In the genomic region with DNA sequence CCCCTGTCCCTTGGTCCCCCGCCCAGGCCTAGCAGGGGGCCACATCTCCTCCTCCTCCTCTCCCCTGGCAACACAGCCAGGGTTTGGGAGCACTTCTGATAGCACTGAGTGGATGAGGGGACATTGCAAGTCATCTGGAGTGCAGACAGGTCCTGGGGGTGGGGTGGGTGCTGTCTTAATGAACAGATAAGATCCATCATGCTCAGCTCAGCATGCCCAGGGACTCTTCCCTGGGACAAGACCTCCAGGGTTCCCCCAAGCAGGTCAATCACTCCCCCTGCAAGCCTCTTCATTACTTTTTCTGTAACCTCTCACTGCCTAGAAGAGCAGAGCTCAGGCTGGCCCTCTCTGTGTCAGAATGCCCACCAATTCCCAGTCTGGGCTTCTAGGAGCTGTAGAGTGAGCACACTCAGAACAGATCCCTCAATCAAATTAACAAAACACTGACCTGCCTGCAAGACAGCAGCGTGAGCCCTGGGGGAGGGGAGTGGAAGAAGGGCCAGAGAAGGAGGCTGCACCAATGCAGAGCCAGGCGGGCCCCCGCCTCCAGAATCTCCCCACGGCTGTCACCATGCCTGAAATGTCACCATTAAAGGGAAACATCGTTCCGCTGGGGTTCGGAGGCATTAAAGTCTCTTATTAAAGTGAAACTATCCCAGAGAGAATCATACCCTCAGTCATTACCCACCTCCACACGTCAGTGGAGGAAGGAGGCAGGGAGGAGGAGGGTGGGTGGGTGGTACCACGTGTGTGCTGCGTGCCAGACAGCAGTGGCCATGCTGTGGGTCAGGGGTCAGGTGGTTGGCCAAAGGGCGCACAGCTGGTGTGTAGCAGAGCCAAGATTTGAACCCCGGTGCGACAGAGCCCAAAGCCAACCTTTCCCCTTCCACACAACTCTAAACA, we compare ENCODE assay signal across 25 cellular contexts.
DNase-seq lines count a peak whose midpoint lies in the region; ATAC-seq and TF ChIP-seq lines count a peak whose summit lies in the region.
"Had no signal": no experiment of that assay in that cellular context is flagged by ENCODE, and none has a peak within 500 bp of the region (broad histone marks: within the 10 kb centered on the region; RNA-seq: fewer than 3 reads in every experiment).

No MANE protein-coding gene starts in this region.

- H3K4me1 Mint-ChIP-seq in natural killer cell: no peaks in the 10 kb centered on the region

- no peak overlapping the region for H3K27ac Mint-ChIP-seq in natural killer cell
- H3K27ac Mint-ChIP-seq: CD4-positive, CD25-positive, alpha-beta regulatory T cell; HFFc6; naive B cell; WTC11 had no signal

- no peak overlapping the region for H3K4me3 Mint-ChIP-seq in natural killer cell
- H3K4me3 Mint-ChIP-seq: HFFc6, naive B cell, WTC11 had no signal

- H3K79me2 ChIP-seq in ACC112 (ENCODE audit: control insufficient read depth, insufficient read depth, low read length, unreplicated experiment): no peaks in the 10 kb centered on the region
- H3K79me2 ChIP-seq: parathyroid adenoma had no signal

- TF ChIP-seq CTCF in HEK293 (tag by site-specific recombination; IDR thresholded peaks at IDR 0.05) (no peak), right lobe of liver (IDR thresholded peaks at IDR 0.05) (no peak), GM13977 (IDR thresholded peaks at IDR 0.05; ENCODE audit: extremely low read depth, insufficient read depth, missing control alignments) (no peak), natural killer cell (IDR thresholded peaks at IDR 0.05) (no peak), spleen (IDR thresholded peaks at IDR 0.05 in 8 of 11, conservative IDR thresholded peaks at IDR 0.05 in 3 of 11) (no peak)

- H3K27me3 Mint-ChIP-seq in natural killer cell (ENCODE audit: low read depth in 2 of 2): peaks cover 0 to 5% of the 10 kb centered on the region in 2 donors

- H3K4me1 ChIP-seq in ACC112 (ENCODE audit: control insufficient read depth, insufficient read depth, low read length, unreplicated experiment) (no peaks in the 10 kb centered on the region), HEK293 (ENCODE audit: control insufficient read depth, insufficient read depth, low read length) (no peaks in the 10 kb centered on the region), right lobe of liver (no peaks in the 10 kb centered on the region), spleen (peaks cover 0 to 7% (median 0%) of the 10 kb centered on the region in 6 donors)
- H3K4me1 ChIP-seq: adrenal gland, colonic mucosa, parathyroid adenoma had no signal

- TF ChIP-seq POLR2A in right lobe of liver (IDR thresholded peaks at IDR 0.05): no peak
- TF ChIP-seq POLR2A in spleen (IDR thresholded peaks at IDR 0.05): no peak

- H3K9me3 ChIP-seq in HEK293 (ENCODE audit: control insufficient read depth, insufficient read depth, low read depth, low read length): no peaks in the 10 kb centered on the region
- no peaks in the 10 kb centered on the region for H3K9me3 ChIP-seq in right lobe of liver
- no peaks in the 10 kb centered on the region for H3K9me3 ChIP-seq in spleen
- H3K9me3 ChIP-seq: adrenal gland, colonic mucosa, uterus had no signal

- H3K4me3 ChIP-seq in ACC112 (ENCODE audit: low read depth, low read length): peak overlapping the region; percentile 53
- H3K4me3 ChIP-seq in HEK293 (ENCODE audit: low read depth, low read length): no peak overlapping the region
- no peak overlapping the region for H3K4me3 ChIP-seq in right lobe of liver
- H3K4me3 ChIP-seq in spleen: no peak overlapping the region
- H3K4me3 ChIP-seq: adrenal gland, colonic mucosa, uterus had no signal

- CTCF ChIA-PET in HEK293 (lab: Yijun Ruan, JAX): no interaction called here

- H3K36me3 ChIP-seq in ACC112 (ENCODE audit: insufficient read depth, low read length): no peaks in the 10 kb centered on the region
- no peaks in the 10 kb centered on the region for H3K36me3 ChIP-seq in HEK293 (ENCODE audit: control insufficient read depth in 2 of 2, insufficient read depth in 1 of 2, low read length in 2 of 2)
- no peaks in the 10 kb centered on the region for H3K36me3 ChIP-seq in right lobe of liver
- no peaks in the 10 kb centered on the region for H3K36me3 ChIP-seq in spleen
- H3K36me3 ChIP-seq: adrenal gland, colonic mucosa, uterus had no signal

- peak; percentile 53 for ATAC-seq in SK-N-SH treated with all-trans-retinoic acid at 6 μM for 48 hours
- ATAC-seq in right lobe of liver: peak in 3 of 4 donors; percentile 17 to 38 (median 36)
- ATAC-seq in natural killer cell: no peak
- ATAC-seq: sciatic nerve, WTC11 had no signal

- in situ Hi-C loops in GM13977 (cut with MboI; ENCODE audit: low pct_unique_long_range_greater_than_20kb, low sequenced_read_pairs, unreplicated experiment): no loop called here

- H3K27ac ChIP-seq in ACC112 (ENCODE audit: low read depth, low read length): no peak overlapping the region
- H3K27ac ChIP-seq in HEK293 (ENCODE audit: extremely low read depth, low read depth, low read length): no peak overlapping the region
- H3K27ac ChIP-seq in right lobe of liver: no peak overlapping the region
- H3K27ac ChIP-seq in spleen: no peak overlapping the region
- H3K27ac ChIP-seq: adrenal gland, colonic mucosa, parathyroid adenoma, uterus had no signal

- H3K27me3 ChIP-seq in ACC112 (ENCODE audit: insufficient read depth, low read length) (peaks cover 21% of the 10 kb centered on the region), right lobe of liver (no peaks in the 10 kb centered on the region), spleen (replicated peaks in 1 of 7) (peaks cover 0 to 16% (median 0%) of the 10 kb centered on the region in 7 donors)
- H3K27me3 ChIP-seq: adrenal gland, colonic mucosa, uterus had no signal

- H3K36me3 Mint-ChIP-seq in natural killer cell: no peaks in the 10 kb centered on the region
- H3K36me3 Mint-ChIP-seq: CD4-positive, CD25-positive, alpha-beta regulatory T cell; naive B cell; WTC11 had no signal

- POLR2A ChIA-PET in HEK293 (lab: Yijun Ruan, JAX): no interaction called here

- DNase-seq in right lobe of liver (no peak), GM13977 (ENCODE audit: low spot score) (no peak), natural killer cell (no peak), anterior cingulate cortex (lab: John Stamatoyannopoulos, UW) (no peak), spleen (no peak)
- DNase-seq: activated CD4-positive, alpha-beta T cell treated with anti-CD3 and anti-CD28 coated beads, Interleukin-2, amount 50 U/mL, for 48 hours; activated gamma-delta T cell; activated T-cell treated with anti-CD3 and anti-CD28 coated beads for 4 hours; CD4-positive, CD25-positive, alpha-beta regulatory T cell; GDM1; HFFc6; naive B cell; NCI-H1092; NCI-H1930; NCI-H446; T1000; uterus had no signal

- no peaks in the 10 kb centered on the region for H3K9me3 Mint-ChIP-seq in natural killer cell
- H3K9me3 Mint-ChIP-seq: CD4-positive, CD25-positive, alpha-beta regulatory T cell; HFFc6; naive B cell; WTC11 had no signal

- H2AFZ ChIP-seq in ACC112 (ENCODE audit: low read length, unreplicated experiment): peak overlapping the region; percentile 76
- H2AFZ ChIP-seq: parathyroid adenoma had no signal

- 48% methylated on average over 5 of the region's 14 CpGs for WGBS in right lobe of liver (ENCODE audit: insufficient coverage, low coverage, low lambda C conversion rate, missing lambda C conversion rate)
- WGBS in spleen, 5 donors: 37 to 62% (median 45%) methylated on average over 14 of the region's 14 CpGs

- intact Hi-C loops in right lobe of liver (cut with DNase I): no loop called here
- intact Hi-C loops in natural killer cell (cut with micrococcal nuclease): no loop called here
- intact Hi-C loops in spleen (cut with DNase I; ENCODE audit: low total_unique reads): no loop called here

TF ChIP-seq in HEK293, 187 proteins besides CTCF, POLR2A, EP300 and RAD21:
- peak; percentile 59 for TF ChIP-seq ZIC2 (tag by site-specific recombination; IDR thresholded peaks at IDR 0.05)
- TF ChIP-seq ZFHX2 (tag by site-specific recombination; conservative IDR thresholded peaks at IDR 0.05): peak; percentile 75
- TF ChIP-seq GLIS1 (tag by site-specific recombination; IDR thresholded peaks at IDR 0.05): peak; percentile 74
- TF ChIP-seq, protein P1, sequence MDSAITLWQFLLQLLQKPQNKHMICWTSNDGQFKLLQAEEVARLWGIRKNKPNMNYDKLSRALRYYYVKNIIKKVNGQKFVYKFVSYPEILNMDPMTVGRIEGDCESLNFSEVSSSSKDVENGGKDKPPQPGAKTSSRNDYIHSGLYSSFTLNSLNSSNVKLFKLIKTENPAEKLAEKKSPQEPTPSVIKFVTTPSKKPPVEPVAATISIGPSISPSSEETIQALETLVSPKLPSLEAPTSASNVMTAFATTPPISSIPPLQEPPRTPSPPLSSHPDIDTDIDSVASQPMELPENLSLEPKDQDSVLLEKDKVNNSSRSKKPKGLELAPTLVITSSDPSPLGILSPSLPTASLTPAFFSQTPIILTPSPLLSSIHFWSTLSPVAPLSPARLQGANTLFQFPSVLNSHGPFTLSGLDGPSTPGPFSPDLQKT (IDR thresholded peaks at IDR 0.05; ENCODE audit: borderline replicate concordance, low read depth, low read length): no peak

TF ChIP-seq in SK-N-SH treated with all-trans-retinoic acid at 6 μM for 48 hours, 23 proteins besides CTCF, POLR2A, EP300 and RAD21:
- 0 out of 2 replicates have a peak, but pooled peaks have one; percentile 23 for TF ChIP-seq TCF4 (CRISPR knock-in tag; IDR thresholded peaks at IDR 0.05; ENCODE audit: borderline replicate concordance)
- no peak for TF ChIP-seq PPARA (CRISPR knock-in tag; IDR thresholded peaks at IDR 0.05; ENCODE audit: borderline replicate concordance)

Comparison
In these comparisons a context has a peak if more than half of its experiments do, and no peak if none do; other contexts are left out.
1. ATAC-seq: peak in SK-N-SH treated with all-trans-retinoic acid at 6 μM for 48 hours (single experiment) and right lobe of liver (3 of 4); none in natural killer cell (0 of 3).